17 cellular contexts compared by ENCODE assay signal in genomic region chr5:38518341-38518740, GRCh38. TPM values are rescaled to one million over a fixed set of nuclear protein-coding genes. Genes with fewer than 3 reads are reported as not detected.
DNase-seq lines count a peak whose midpoint lies in the region; ATAC-seq and TF ChIP-seq lines count a peak whose summit lies in the region.
"Had no signal": no experiment of that assay in that cellular context is flagged by ENCODE, and none has a peak within 500 bp of the region (broad histone marks: within the 10 kb centered on the region; RNA-seq: fewer than 3 reads in every experiment).

No MANE protein-coding gene starts in this region.

- in situ Hi-C loops in Panc1 (cut with HindIII; ENCODE audit: low pct_unique_long_range_greater_than_20kb, low sequenced_read_pairs) = no loop called here

- peaks cover 4 to 13% of the 10 kb centered on the region in 2 experiments for H3K36me3 ChIP-seq in HEK293 (ENCODE audit: control insufficient read depth in 2 of 2, insufficient read depth in 1 of 2, low read length in 2 of 2)
- peaks cover 5% of the 10 kb centered on the region for H3K36me3 ChIP-seq in Panc1 (ENCODE audit: control insufficient read depth, insufficient read depth, low read length)
- H3K36me3 ChIP-seq: HAP-1 had no signal

- TF ChIP-seq CTCF in HEK293 (tag by site-specific recombination; IDR thresholded peaks at IDR 0.05) (no peak), Panc1 (IDR thresholded peaks at IDR 0.05) (no peak), fibroblast of mammary gland (conservative IDR thresholded peaks at IDR 0.05; ENCODE audit: control insufficient read depth, insufficient read depth, low read depth, low read length) (no peak)

- POLR2A ChIA-PET in HEK293 (lab: Yijun Ruan, JAX) = no interaction called here
- POLR2A ChIA-PET in Panc1 (lab: Charles Lee) = no interaction called here

- BruUV-seq in Panc1 (replicated peaks; lab: Mats Ljungman, UMichigan) = no TSS peak

- DNase-seq in EH (ENCODE audit: low read depth) (peak; percentile 12), Panc1 (ENCODE audit: low read depth, low spot score) (no peak), fibroblast of mammary gland (ENCODE audit: low read depth) (peak; percentile 31)
- DNase-seq: AML-193; Caco-2; CD4-positive, alpha-beta T cell; KG1 had no signal

- H3K9me3 ChIP-seq in HEK293 (ENCODE audit: control insufficient read depth, insufficient read depth, low read depth, low read length) (no peaks in the 10 kb centered on the region), Panc1 (ENCODE audit: control insufficient read depth, insufficient read depth, low read depth, low read length) (no peaks in the 10 kb centered on the region)
- H3K9me3 ChIP-seq: Caco-2, HAP-1 had no signal

- H3K27ac ChIP-seq in HEK293 (ENCODE audit: extremely low read depth, low read depth, low read length) (no peak overlapping the region), Panc1 (ENCODE audit: low read length) (no peak overlapping the region)
- H3K27ac ChIP-seq: 22Rv1, A549, C4-2B had no signal

- H3K27me3 ChIP-seq in Panc1 (ENCODE audit: control insufficient read depth, insufficient read depth, low read length) = no peaks in the 10 kb centered on the region

- ATAC-seq in Panc1 (peak; percentile 42; the same call in 1 of the 2 replicates), GM21526 (IDR thresholded peaks at IDR 0.05; ENCODE audit: low FRiP score, unreplicated experiment) (no peak), HG03571 (IDR thresholded peaks at IDR 0.05; ENCODE audit: unreplicated experiment) (no peak), HG03520 (IDR thresholded peaks at IDR 0.05; ENCODE audit: unreplicated experiment) (no peak)
- ATAC-seq: A549, GM12878, HepG2 had no signal

- intact Hi-C loops in Panc1 (cut with micrococcal nuclease; ENCODE audit: unreplicated experiment) = no loop called here

- H3K4me3 ChIP-seq in HEK293 (ENCODE audit: low read depth, low read length) (no peak overlapping the region), Panc1 (ENCODE audit: low read depth in 2 of 2, low read length in 2 of 2) (no peak overlapping the region), fibroblast of mammary gland (ENCODE audit: control insufficient read depth, low read depth, low read length) (no peak overlapping the region)
- H3K4me3 ChIP-seq: A549, GM12878, HAP-1 had no signal

- CTCF ChIA-PET in HEK293 (lab: Yijun Ruan, JAX) (interaction anchor here (0.9 to 1.4 kb wide), 4 partner anchors 9 to 72 kb away, joined by 3 to 5 read pairs (median 4); no protein-coding TSS in a partner anchor), Panc1 (lab: Charles Lee) (interaction anchor here (0.7 to 1.8 kb wide), 2 partner anchors 69 to 77 kb away, joined by 4 to 8 read pairs; no protein-coding TSS in a partner anchor)

- peaks cover 10% of the 10 kb centered on the region for H3K4me1 ChIP-seq in HEK293 (ENCODE audit: control insufficient read depth, insufficient read depth, low read length)
- H3K4me1 ChIP-seq in Panc1 (ENCODE audit: control insufficient read depth, insufficient read depth, low read length) = no peaks in the 10 kb centered on the region
- H3K4me1 ChIP-seq: A549, Caco-2, HAP-1 had no signal

TF ChIP-seq in HEK293, 187 proteins besides CTCF, POLR2A, EP300 and RAD21:
- TF ChIP-seq ATF2 (tag by site-specific recombination; IDR thresholded peaks at IDR 0.05; ENCODE audit: low read depth) (peak; percentile 26; the same call in 1 of the 2 replicates), ZNF768 (tag by site-specific recombination; IDR thresholded peaks at IDR 0.05) (no peak), ZNF629 (tag by site-specific recombination; IDR thresholded peaks at IDR 0.05) (peak; percentile 74)

RNA-seq across cellular contexts. Expression of gene LIFR, which starts 38.1 kb away (rescaled TPM):
- total RNA-seq in Panc1 (2021; ENCODE audit: unreplicated experiment) = 91.3 TPM
- polyA plus RNA-seq in Panc1 (2012; ENCODE audit: insufficient read length) = 20.6 TPM
- polyA plus RNA-seq: GM12878 had no signal
